17 cellular contexts compared by ENCODE assay signal in genomic region chr4:145879598-145879997, GRCh38. TPM values are rescaled to one million over a fixed set of nuclear protein-coding genes. Genes with fewer than 3 reads are reported as not detected.
DNase-seq lines count a peak whose midpoint lies in the region; ATAC-seq and TF ChIP-seq lines count a peak whose summit lies in the region.
"Had no signal": no experiment of that assay in that cellular context is flagged by ENCODE, and none has a peak within 500 bp of the region (broad histone marks: within the 10 kb centered on the region; RNA-seq: fewer than 3 reads in every experiment).

No MANE protein-coding gene starts in this region.

- H3K9me3 Mint-ChIP-seq in activated CD4-positive, alpha-beta memory T cell treated with anti-CD3 and anti-CD28 coated beads for 36 hours, result no peaks in the 10 kb centered on the region
- H3K9me3 Mint-ChIP-seq: activated naive CD8-positive, alpha-beta T cell treated with anti-CD3 and anti-CD28 coated beads, Interleukin-2, amount 10 ng/mL, durations not matched to agents 7 days and 5 days; CD8-positive, alpha-beta memory T cell; stimulated activated effector memory CD8-positive, alpha-beta T cell treated with anti-CD3 and anti-CD28 coated beads, Interleukin-12 subunit alpha, Interleukin-12 subunit beta, amount 100 ng/mL, for 72 hours had no signal

- H3K4me1 ChIP-seq in adipocyte (ENCODE audit: control insufficient read depth, insufficient read depth, low read length) (peaks cover 5% of the 10 kb centered on the region), right atrium auricular region (peaks cover 0 to 28% of the 10 kb centered on the region in 2 donors), thoracic aorta (ENCODE audit: control insufficient read depth in 1 of 2, low read depth in 2 of 2) (peaks cover 6 to 71% of the 10 kb centered on the region in 2 donors)

- DNase-seq in adipocyte (ENCODE audit: low read depth) (peak; percentile 72), epithelial cell of prostate (ENCODE audit: low read depth, low spot score) (no peak), right atrium auricular region (ENCODE audit: low spot score) (no peak), thoracic aorta (ENCODE audit: low spot score) (no peak)
- no peak for DNase-seq in stimulated activated CD4-positive, alpha-beta T cell treated with anti-CD3 and anti-CD28 coated beads, Interleukin-12 subunit alpha, Interleukin-12 subunit beta, amount 100 ng/mL, for 4 hours
- no peak for DNase-seq in activated CD4-positive, alpha-beta memory T cell treated with anti-CD3 and anti-CD28 coated beads for 36 hours
- DNase-seq: activated naive CD8-positive, alpha-beta T cell treated with anti-CD3 and anti-CD28 coated beads, Interleukin-2, amount 10 ng/mL, durations not matched to agents 7 days and 5 days; caudate nucleus; CD8-positive, alpha-beta memory T cell; DMS53; NCI-H1930; NCI-H345; PC-3; T1000 had no signal

- peak overlapping the region; percentile 65 for H3K27ac ChIP-seq in epithelial cell of prostate
- peak overlapping the region; percentile 11 to 31 for H3K27ac ChIP-seq in right atrium auricular region
- H3K27ac ChIP-seq in thoracic aorta, result peak overlapping the region; percentile 54 to 77
- H3K27ac ChIP-seq: HL-60 had no signal

- no peak overlapping the region for H3K27ac Mint-ChIP-seq in activated CD4-positive, alpha-beta memory T cell treated with anti-CD3 and anti-CD28 coated beads for 36 hours
- H3K27ac Mint-ChIP-seq: activated naive CD8-positive, alpha-beta T cell treated with anti-CD3 and anti-CD28 coated beads, Interleukin-2, amount 10 ng/mL, durations not matched to agents 7 days and 5 days; CD8-positive, alpha-beta memory T cell; stimulated activated effector memory CD8-positive, alpha-beta T cell treated with anti-CD3 and anti-CD28 coated beads, Interleukin-12 subunit alpha, Interleukin-12 subunit beta, amount 100 ng/mL, for 72 hours had no signal

- H3K9me3 ChIP-seq in adipocyte (ENCODE audit: control insufficient read depth, low read length) (no peaks in the 10 kb centered on the region), right atrium auricular region (no peaks in the 10 kb centered on the region), thoracic aorta (no peaks in the 10 kb centered on the region)

- intact Hi-C loops in activated CD4-positive, alpha-beta memory T cell treated with anti-CD3 and anti-CD28 coated beads for 36 hours (cut with micrococcal nuclease), result no loop called here

- TF ChIP-seq CTCF in right atrium auricular region (IDR thresholded peaks at IDR 0.05), result no peak
- TF ChIP-seq CTCF in thoracic aorta (IDR thresholded peaks at IDR 0.05), result no peak

- H3K4me3 ChIP-seq in adipocyte (ENCODE audit: low read length), result no peak overlapping the region
- H3K4me3 ChIP-seq in right atrium auricular region, result no peak overlapping the region
- no peak overlapping the region for H3K4me3 ChIP-seq in thoracic aorta

- H3K27me3 ChIP-seq in adipocyte (replicated peaks; ENCODE audit: control insufficient read depth, insufficient read depth, low read length) (no peaks in the 10 kb centered on the region), right atrium auricular region (no peaks in the 10 kb centered on the region), thoracic aorta (replicated peaks; ENCODE audit: insufficient read depth) (no peaks in the 10 kb centered on the region)

- no peak overlapping the region for H3K4me3 Mint-ChIP-seq in activated CD4-positive, alpha-beta memory T cell treated with anti-CD3 and anti-CD28 coated beads for 36 hours
- H3K4me3 Mint-ChIP-seq: activated naive CD8-positive, alpha-beta T cell treated with anti-CD3 and anti-CD28 coated beads, Interleukin-2, amount 10 ng/mL, durations not matched to agents 7 days and 5 days; CD8-positive, alpha-beta memory T cell; stimulated activated effector memory CD8-positive, alpha-beta T cell treated with anti-CD3 and anti-CD28 coated beads, Interleukin-12 subunit alpha, Interleukin-12 subunit beta, amount 100 ng/mL, for 72 hours had no signal

- CTCF ChIA-PET in activated CD4-positive, alpha-beta memory T cell treated with anti-CD3 and anti-CD28 coated beads for 36 hours (lab: Charles Lee), result interaction anchor here (1.8 kb wide), 1 partner anchor 8 kb away, joined by 3 read pairs; no protein-coding TSS in a partner anchor

- H3K36me3 ChIP-seq in adipocyte (ENCODE audit: control insufficient read depth, insufficient read depth, low read length, severe bottlenecking) (no peaks in the 10 kb centered on the region), right atrium auricular region (no peaks in the 10 kb centered on the region), thoracic aorta (no peaks in the 10 kb centered on the region)

- no peak for ATAC-seq in thoracic aorta (ENCODE audit: insufficient number of reproducible peaks, low FRiP score, low read depth)
- no peak for ATAC-seq in GM19452 (IDR thresholded peaks at IDR 0.05; ENCODE audit: unreplicated experiment)
- ATAC-seq: PC-3; stimulated activated effector memory CD8-positive, alpha-beta T cell treated with anti-CD3 and anti-CD28 coated beads, Interleukin-12 subunit alpha, Interleukin-12 subunit beta, amount 100 ng/mL, for 72 hours had no signal

- POLR2A ChIA-PET in activated CD4-positive, alpha-beta memory T cell treated with anti-CD3 and anti-CD28 coated beads for 36 hours (lab: Charles Lee), result no interaction called here

- H3K9ac ChIP-seq in adipocyte (ENCODE audit: low read length), result no peak overlapping the region

- H3K4me1 Mint-ChIP-seq in activated CD4-positive, alpha-beta memory T cell treated with anti-CD3 and anti-CD28 coated beads for 36 hours (ENCODE audit: low read depth), result peaks cover 3% of the 10 kb centered on the region

- no peaks in the 10 kb centered on the region for H3K27me3 Mint-ChIP-seq in activated CD4-positive, alpha-beta memory T cell treated with anti-CD3 and anti-CD28 coated beads for 36 hours
- H3K27me3 Mint-ChIP-seq: activated naive CD8-positive, alpha-beta T cell treated with anti-CD3 and anti-CD28 coated beads, Interleukin-2, amount 10 ng/mL, durations not matched to agents 7 days and 5 days; CD8-positive, alpha-beta memory T cell had no signal

- H3K36me3 Mint-ChIP-seq in activated CD4-positive, alpha-beta memory T cell treated with anti-CD3 and anti-CD28 coated beads for 36 hours, result peaks cover 41% of the 10 kb centered on the region

RNA-seq across cellular contexts. Expression of gene ZNF827, which starts 59.0 kb away (rescaled TPM):
- 10 to 100 TPM in 1 of 2 donors, 1 to 10 TPM in 1; 8.5 to 16.9 TPM for total RNA-seq in right atrium auricular region
- 10 to 100 TPM; 20.2 to 41.4 TPM for total RNA-seq in thoracic aorta
- total RNA-seq in activated CD4-positive, alpha-beta memory T cell treated with anti-CD3 and anti-CD28 coated beads for 36 hours, result 10 to 100 TPM; 17.3 to 17.7 TPM
